Comparison of ENCODE assay signal across 8 cellular contexts in genomic region chr13:96984061-96984508, GRCh38. TPM values are rescaled to one million over a fixed set of nuclear protein-coding genes. Genes with fewer than 3 reads are reported as not detected.
DNase-seq lines count a peak whose midpoint lies in the region; ATAC-seq and TF ChIP-seq lines count a peak whose summit lies in the region.

No MANE protein-coding gene starts in this region.

- H3K36me3 Mint-ChIP-seq in endodermal cell (ENCODE audit: low read depth) (no peaks in the 10 kb centered on the region), neural progenitor cell (no peaks in the 10 kb centered on the region)

- H3K4me1 ChIP-seq in ACC112 (ENCODE audit: control insufficient read depth, insufficient read depth, low read length, unreplicated experiment): no peaks in the 10 kb centered on the region
- no peaks in the 10 kb centered on the region for H3K4me1 ChIP-seq in endodermal cell (ENCODE audit: control insufficient read depth, insufficient read depth, low read length)
- H3K4me1 ChIP-seq in neural progenitor cell: peaks cover 9% of the 10 kb centered on the region

- H3K9ac ChIP-seq in endodermal cell (ENCODE audit: extremely low read depth, low read length, poor library complexity, severe bottlenecking) (no peak overlapping the region), neural progenitor cell (no peak overlapping the region)

- peaks cover 45% of the 10 kb centered on the region for H3K27me3 ChIP-seq in ACC112 (ENCODE audit: insufficient read depth, low read length)
- H3K27me3 ChIP-seq in endodermal cell (ENCODE audit: control insufficient read depth, insufficient read depth, low read length, poor library complexity, severe bottlenecking): peaks cover 40% of the 10 kb centered on the region
- H3K27me3 ChIP-seq in neural progenitor cell: peaks cover 15% of the 10 kb centered on the region

- no peaks in the 10 kb centered on the region for H4K20me1 ChIP-seq in neural progenitor cell (ENCODE audit: low read depth)

- TF ChIP-seq CTCF in endodermal cell (conservative IDR thresholded peaks at IDR 0.05): peak; percentile 74
- TF ChIP-seq CTCF in neural progenitor cell (IDR thresholded peaks at IDR 0.05): peak; percentile 50

- peaks cover 3% of the 10 kb centered on the region for H3K4me1 Mint-ChIP-seq in endodermal cell
- peaks cover 12% of the 10 kb centered on the region for H3K4me1 Mint-ChIP-seq in neural progenitor cell

- H3K9me3 Mint-ChIP-seq in endodermal cell (peaks cover 8% of the 10 kb centered on the region), neural progenitor cell (no peaks in the 10 kb centered on the region)

- peaks cover 5% of the 10 kb centered on the region for H3F3A ChIP-seq in neural progenitor cell (ENCODE audit: low read depth)

- no peaks in the 10 kb centered on the region for H3K36me3 ChIP-seq in ACC112 (ENCODE audit: insufficient read depth, low read length)
- H3K36me3 ChIP-seq in endodermal cell (ENCODE audit: control insufficient read depth, insufficient read depth, low read length): no peaks in the 10 kb centered on the region
- H3K36me3 ChIP-seq in neural progenitor cell: no peaks in the 10 kb centered on the region

- H3K4me3 ChIP-seq in ACC112 (ENCODE audit: low read depth, low read length): peak overlapping the region; percentile 9; the same call in 1 of the 2 replicates
- H3K4me3 ChIP-seq in endodermal cell (ENCODE audit: low read length): no peak overlapping the region
- peak overlapping the region; percentile 27 for H3K4me3 ChIP-seq in neural progenitor cell

- H3K27ac Mint-ChIP-seq in endodermal cell (no peak overlapping the region), neural progenitor cell (no peak overlapping the region)

- H3K9me3 ChIP-seq in endodermal cell (ENCODE audit: control insufficient read depth, low read length) (peaks cover 6% of the 10 kb centered on the region), neural progenitor cell (ENCODE audit: low read depth) (no peaks in the 10 kb centered on the region)

- 54 to 74% methylated on average over 6 of the region's 6 CpGs for WGBS in endodermal cell (ENCODE audit: insufficient coverage in 1 of 2, insufficient read length in 1 of 2), 2 experiments

- H2AFZ ChIP-seq in ACC112 (ENCODE audit: low read length, unreplicated experiment) (no peak overlapping the region), neural progenitor cell (replicated peaks) (peak overlapping the region; percentile 69)

- DNase-seq in NCI-H69 (lab: John Stamatoyannopoulos, UW) (peak; percentile 81), endodermal cell (peak; percentile 58), neural progenitor cell (ENCODE audit: low spot score) (peak; percentile 62), OCI-M2 (lab: John Stamatoyannopoulos, UW; ENCODE audit: unreplicated experiment) (no peak), GM03348 (ENCODE audit: low spot score) (no peak)

- H3K79me2 ChIP-seq in ACC112 (ENCODE audit: control insufficient read depth, insufficient read depth, low read length, unreplicated experiment) (no peaks in the 10 kb centered on the region), neural progenitor cell (ENCODE audit: low read depth) (no peaks in the 10 kb centered on the region)

- H3K4me3 Mint-ChIP-seq in endodermal cell: peak overlapping the region; percentile 31
- H3K4me3 Mint-ChIP-seq in neural progenitor cell: no peak overlapping the region

- no peak overlapping the region for H3K27ac ChIP-seq in ACC112 (ENCODE audit: low read depth, low read length)
- no peak overlapping the region for H3K27ac ChIP-seq in endodermal cell (ENCODE audit: low read depth, low read length)
- H3K27ac ChIP-seq in neural progenitor cell: no peak overlapping the region

- H3K27me3 Mint-ChIP-seq in endodermal cell (ENCODE audit: insufficient read depth) (peaks cover 50% of the 10 kb centered on the region), neural progenitor cell (ENCODE audit: insufficient read depth, low read depth) (no peaks in the 10 kb centered on the region)

- ATAC-seq in GM18511 (IDR thresholded peaks at IDR 0.05; ENCODE audit: unreplicated experiment): peak; percentile 100
- ATAC-seq in HG02943 (IDR thresholded peaks at IDR 0.05; ENCODE audit: low read depth, unreplicated experiment): peak; percentile 100

- peak overlapping the region; percentile 63 for H3K4me2 ChIP-seq in neural progenitor cell

RNA-seq across cellular contexts. Expression of gene OXGR1, which starts 10.2 kb away (rescaled TPM):
- total RNA-seq in endodermal cell: 1 to 10 TPM; 1.4 to 1.6 TPM
- 0.75 TPM for polyA plus RNA-seq in endodermal cell (2013, experiment 1 of 2)
- 1.7 TPM for polyA plus RNA-seq in endodermal cell (2013, experiment 2 of 2)
- total RNA-seq in neural progenitor cell (ENCODE audit: low replicate concordance): 0.88 and 1.6 TPM in 2 replicates

Comparison
In these comparisons a context has a peak if more than half of its experiments do, and no peak if none do; other contexts are left out.
1. DNase-seq: peak in NCI-H69 (single experiment), endodermal cell (single experiment) and neural progenitor cell (single experiment); none in OCI-M2 (single experiment) and GM03348 (single experiment).